15 cellular contexts compared by ENCODE assay signal in genomic region chr7:87598234-87599009, GRCh38. TPM values are rescaled to one million over a fixed set of nuclear protein-coding genes. Genes with fewer than 3 reads are reported as not detected.
DNase-seq lines count a peak whose midpoint lies in the region; ATAC-seq, FAIRE-seq and TF ChIP-seq lines count a peak whose summit lies in the region.
"Had no signal": no experiment of that assay in that cellular context is flagged by ENCODE, and none has a peak within 500 bp of the region (broad histone marks: within the 10 kb centered on the region; RNA-seq: fewer than 3 reads in every experiment).

No MANE protein-coding gene starts in this region.

- no peaks in the 10 kb centered on the region for H3K36me3 ChIP-seq in kidney (ENCODE audit: control insufficient read depth in 1 of 2, insufficient read depth in 2 of 2, low read length in 2 of 2)
- H3K36me3 ChIP-seq: ovary, spleen, thoracic aorta, WERI-Rb-1 had no signal

- H3K9me3 ChIP-seq in T-helper 17 cell (ENCODE audit: control insufficient read depth, low read length, poor library complexity, severe bottlenecking) (no peaks in the 10 kb centered on the region), kidney (ENCODE audit: control insufficient read depth in 1 of 2, low read length in 2 of 2) (no peaks in the 10 kb centered on the region)
- H3K9me3 ChIP-seq: ovary, spleen, thoracic aorta had no signal

- no peak overlapping the region for H3K27ac ChIP-seq in kidney (ENCODE audit: low read depth in 2 of 2, low read length in 2 of 2)
- H3K27ac ChIP-seq: ovary, thoracic aorta, WERI-Rb-1 had no signal

- peak overlapping the region; percentile 87 for H3K4me3 Mint-ChIP-seq in T-helper 17 cell

- peak overlapping the region; percentile 48 to 54 for H3K4me3 ChIP-seq in kidney (ENCODE audit: low read length in 2 of 2)
- H3K4me3 ChIP-seq: ovary had no signal

- FAIRE-seq in kidney (lab: Jason Lieb, UNC): no peak
- FAIRE-seq: astrocyte had no signal

- peak; percentile 64 for DNase-seq in DMS53 treated with DMSO at 0.1 percent for 48 hours (lab: John Stamatoyannopoulos, UW; ENCODE audit: unreplicated experiment)
- no peak for DNase-seq in T-helper 17 cell
- no peak for DNase-seq in kidney
- DNase-seq in superior temporal gyrus (ENCODE audit: extremely low spot score): no peak
- DNase-seq in NCI-H1417 treated with DMSO at 0.1 percent for 48 hours (lab: John Stamatoyannopoulos, UW): no peak
- DNase-seq in HuH-7 (ENCODE audit: low spot score): no peak
- DNase-seq: NCI-H187, ovary, SIG-M5, WERI-Rb-1 had no signal

- ATAC-seq in GM19452 (IDR thresholded peaks at IDR 0.05; ENCODE audit: unreplicated experiment): peak; percentile 30
- no peak for ATAC-seq in T-helper 17 cell
- no peak for ATAC-seq in GM18861 (IDR thresholded peaks at IDR 0.05; ENCODE audit: unreplicated experiment)

- TF ChIP-seq CTCF in kidney (IDR thresholded peaks at IDR 0.05; ENCODE audit: borderline replicate concordance, extremely low read depth, insufficient read depth): no peak

- intact Hi-C loops in kidney (cut with DNase I): no loop called here

- H3K9ac ChIP-seq in kidney (ENCODE audit: low read length in 2 of 2): no peak overlapping the region

- peaks cover 16% of the 10 kb centered on the region for H3K27me3 Mint-ChIP-seq in T-helper 17 cell

- peaks cover 7% of the 10 kb centered on the region for H3K36me3 Mint-ChIP-seq in T-helper 17 cell (ENCODE audit: low read depth)

- H3K27ac Mint-ChIP-seq in T-helper 17 cell: peak overlapping the region; percentile 93

- H3K4me1 Mint-ChIP-seq in T-helper 17 cell: peaks cover 20% of the 10 kb centered on the region

- peaks cover 0 to 2% of the 10 kb centered on the region in 2 donors for H3K4me1 ChIP-seq in kidney (ENCODE audit: control insufficient read depth in 1 of 2, insufficient read depth in 1 of 2, low read depth in 1 of 2, low read length in 2 of 2)

RNA-seq across cellular contexts. Expression of gene ABCB1, which starts 2.3 kb away (rescaled TPM):
- total RNA-seq in T-helper 17 cell (10 to 100 TPM; 26.1 to 32.5 TPM), kidney (48.3 TPM)
- 29.1 TPM for polyA plus RNA-seq in kidney (ENCODE audit: insufficient read depth, low read depth, low replicate concordance)

RNA-seq across cellular contexts. Expression of gene RUNDC3B, which starts 29.8 kb away (rescaled TPM):
- total RNA-seq in T-helper 17 cell (under 1 TPM; 0.26 to 0.37 TPM), kidney (1.9 TPM)
- 1.4 TPM for polyA plus RNA-seq in kidney (ENCODE audit: insufficient read depth, low read depth, low replicate concordance)
